Comparison of ENCODE assay signal across 1 cellular context in the genomic region with DNA sequence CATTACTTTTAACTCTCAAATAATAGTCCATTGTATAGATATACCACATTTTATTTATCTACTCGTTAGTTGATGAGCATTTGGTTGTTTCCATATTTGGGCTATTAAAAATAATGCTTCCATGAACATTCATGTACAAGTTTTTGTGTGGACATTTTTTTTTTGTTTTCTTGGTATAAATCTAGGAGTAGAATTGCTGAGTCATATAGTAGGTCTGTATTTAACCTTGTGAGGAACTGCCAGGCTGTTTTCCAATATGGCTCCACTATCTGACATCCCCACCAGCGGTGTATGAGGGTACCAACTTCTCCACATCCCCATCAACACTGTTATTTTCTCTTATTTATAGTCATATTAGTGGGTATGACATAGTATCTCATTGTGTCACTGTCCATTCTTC.
A peak's percentile ranks its signal among the peaks of the same experiment; 100 is the strongest.
TF ChIP-seq lines count a peak whose summit lies in the region.

No MANE protein-coding gene starts in this region.

TF ChIP-seq in HepG2, 621 proteins besides CTCF, POLR2A, EP300 and RAD21 (continued from another document):
- TF ChIP-seq, protein P1, sequence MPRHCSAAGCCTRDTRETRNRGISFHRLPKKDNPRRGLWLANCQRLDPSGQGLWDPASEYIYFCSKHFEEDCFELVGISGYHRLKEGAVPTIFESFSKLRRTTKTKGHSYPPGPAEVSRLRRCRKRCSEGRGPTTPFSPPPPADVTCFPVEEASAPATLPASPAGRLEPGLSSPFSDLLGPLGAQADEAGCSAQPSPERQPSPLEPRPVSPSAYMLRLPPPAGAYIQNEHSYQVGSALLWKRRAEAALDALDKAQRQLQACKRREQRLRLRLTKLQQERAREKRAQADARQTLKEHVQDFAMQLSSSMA (CRISPR knock-in tag; IDR thresholded peaks at IDR 0.05): no peak
- TF ChIP-seq MAFF (IDR thresholded peaks at IDR 0.05; ENCODE audit: low read depth, low read length): peak; percentile 46; the same call in 1 of the 2 replicates
- TF ChIP-seq, protein P2, sequence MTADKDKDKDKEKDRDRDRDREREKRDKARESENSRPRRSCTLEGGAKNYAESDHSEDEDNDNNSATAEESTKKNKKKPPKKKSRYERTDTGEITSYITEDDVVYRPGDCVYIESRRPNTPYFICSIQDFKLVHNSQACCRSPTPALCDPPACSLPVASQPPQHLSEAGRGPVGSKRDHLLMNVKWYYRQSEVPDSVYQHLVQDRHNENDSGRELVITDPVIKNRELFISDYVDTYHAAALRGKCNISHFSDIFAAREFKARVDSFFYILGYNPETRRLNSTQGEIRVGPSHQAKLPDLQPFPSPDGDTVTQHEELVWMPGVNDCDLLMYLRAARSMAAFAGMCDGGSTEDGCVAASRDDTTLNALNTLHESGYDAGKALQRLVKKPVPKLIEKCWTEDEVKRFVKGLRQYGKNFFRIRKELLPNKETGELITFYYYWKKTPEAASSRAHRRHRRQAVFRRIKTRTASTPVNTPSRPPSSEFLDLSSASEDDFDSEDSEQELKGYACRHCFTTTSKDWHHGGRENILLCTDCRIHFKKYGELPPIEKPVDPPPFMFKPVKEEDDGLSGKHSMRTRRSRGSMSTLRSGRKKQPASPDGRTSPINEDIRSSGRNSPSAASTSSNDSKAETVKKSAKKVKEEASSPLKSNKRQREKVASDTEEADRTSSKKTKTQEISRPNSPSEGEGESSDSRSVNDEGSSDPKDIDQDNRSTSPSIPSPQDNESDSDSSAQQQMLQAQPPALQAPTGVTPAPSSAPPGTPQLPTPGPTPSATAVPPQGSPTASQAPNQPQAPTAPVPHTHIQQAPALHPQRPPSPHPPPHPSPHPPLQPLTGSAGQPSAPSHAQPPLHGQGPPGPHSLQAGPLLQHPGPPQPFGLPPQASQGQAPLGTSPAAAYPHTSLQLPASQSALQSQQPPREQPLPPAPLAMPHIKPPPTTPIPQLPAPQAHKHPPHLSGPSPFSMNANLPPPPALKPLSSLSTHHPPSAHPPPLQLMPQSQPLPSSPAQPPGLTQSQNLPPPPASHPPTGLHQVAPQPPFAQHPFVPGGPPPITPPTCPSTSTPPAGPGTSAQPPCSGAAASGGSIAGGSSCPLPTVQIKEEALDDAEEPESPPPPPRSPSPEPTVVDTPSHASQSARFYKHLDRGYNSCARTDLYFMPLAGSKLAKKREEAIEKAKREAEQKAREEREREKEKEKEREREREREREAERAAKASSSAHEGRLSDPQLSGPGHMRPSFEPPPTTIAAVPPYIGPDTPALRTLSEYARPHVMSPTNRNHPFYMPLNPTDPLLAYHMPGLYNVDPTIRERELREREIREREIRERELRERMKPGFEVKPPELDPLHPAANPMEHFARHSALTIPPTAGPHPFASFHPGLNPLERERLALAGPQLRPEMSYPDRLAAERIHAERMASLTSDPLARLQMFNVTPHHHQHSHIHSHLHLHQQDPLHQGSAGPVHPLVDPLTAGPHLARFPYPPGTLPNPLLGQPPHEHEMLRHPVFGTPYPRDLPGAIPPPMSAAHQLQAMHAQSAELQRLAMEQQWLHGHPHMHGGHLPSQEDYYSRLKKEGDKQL (CRISPR knock-in tag; IDR thresholded peaks at IDR 0.05; ENCODE audit: low read depth): no peak
TF ChIP-seq in HepG2: peak in this region for 3.
